Comparison of ENCODE assay signal across 3 cellular contexts in the genomic region with DNA sequence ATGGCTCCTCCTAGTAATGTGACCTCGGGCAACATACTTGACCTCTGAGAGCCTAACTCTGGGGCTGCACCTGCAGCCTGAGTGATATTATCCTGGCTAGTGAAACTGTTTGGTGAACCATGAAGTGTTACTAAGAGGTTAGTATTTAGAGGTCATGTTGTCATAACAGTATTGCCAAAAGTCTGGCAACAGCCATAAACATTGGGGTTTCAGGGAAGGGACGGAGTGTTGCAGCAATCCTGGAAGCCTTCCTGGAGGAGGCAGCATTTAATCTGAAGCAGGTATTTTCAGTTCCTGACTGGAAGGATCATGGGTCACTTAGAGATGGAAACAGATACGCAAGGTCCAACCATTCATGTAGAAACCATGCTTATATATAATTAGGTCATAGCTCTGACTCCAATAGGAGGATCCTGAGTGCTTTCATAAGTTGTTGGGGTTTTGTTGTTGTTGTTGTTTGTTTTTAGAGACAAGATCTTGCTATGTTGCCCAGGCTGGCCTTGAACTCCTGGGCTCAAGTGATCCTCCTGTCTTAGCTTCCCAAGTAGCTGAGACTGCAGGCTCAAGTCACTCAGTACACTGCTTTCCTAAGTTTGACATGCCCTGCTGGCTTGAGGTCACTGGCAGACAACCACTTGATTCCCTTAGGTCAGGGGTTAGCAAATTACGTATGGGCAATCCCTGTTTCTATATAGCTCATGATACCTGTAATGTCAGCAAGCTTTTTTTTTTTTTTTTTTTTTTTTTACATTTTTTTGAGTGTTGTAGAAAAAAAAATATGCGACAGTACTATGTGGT.
TF ChIP-seq lines count a peak whose summit lies in the region.

No MANE protein-coding gene starts in this region.

TF ChIP-seq in IMR-90, 13 proteins besides CTCF, POLR2A, EP300 and RAD21:
- TF ChIP-seq RCOR1 (IDR thresholded peaks at IDR 0.05; ENCODE audit: insufficient replicate concordance, low read length) = peak; percentile 12
- no peak for TF ChIP-seq CEBPB (IDR thresholded peaks at IDR 0.05; ENCODE audit: low read depth, low read length)

TF ChIP-seq in neural cell, 6 proteins besides CTCF, POLR2A, EP300 and RAD21:
- TF ChIP-seq TAF1 (IDR thresholded peaks at IDR 0.05; ENCODE audit: low read depth) = no peak
- no peak for TF ChIP-seq EZH2 (IDR thresholded peaks at IDR 0.05; ENCODE audit: borderline replicate concordance, insufficient read depth, low read length, poor library complexity, severe bottlenecking)
- TF ChIP-seq, protein P1, sequence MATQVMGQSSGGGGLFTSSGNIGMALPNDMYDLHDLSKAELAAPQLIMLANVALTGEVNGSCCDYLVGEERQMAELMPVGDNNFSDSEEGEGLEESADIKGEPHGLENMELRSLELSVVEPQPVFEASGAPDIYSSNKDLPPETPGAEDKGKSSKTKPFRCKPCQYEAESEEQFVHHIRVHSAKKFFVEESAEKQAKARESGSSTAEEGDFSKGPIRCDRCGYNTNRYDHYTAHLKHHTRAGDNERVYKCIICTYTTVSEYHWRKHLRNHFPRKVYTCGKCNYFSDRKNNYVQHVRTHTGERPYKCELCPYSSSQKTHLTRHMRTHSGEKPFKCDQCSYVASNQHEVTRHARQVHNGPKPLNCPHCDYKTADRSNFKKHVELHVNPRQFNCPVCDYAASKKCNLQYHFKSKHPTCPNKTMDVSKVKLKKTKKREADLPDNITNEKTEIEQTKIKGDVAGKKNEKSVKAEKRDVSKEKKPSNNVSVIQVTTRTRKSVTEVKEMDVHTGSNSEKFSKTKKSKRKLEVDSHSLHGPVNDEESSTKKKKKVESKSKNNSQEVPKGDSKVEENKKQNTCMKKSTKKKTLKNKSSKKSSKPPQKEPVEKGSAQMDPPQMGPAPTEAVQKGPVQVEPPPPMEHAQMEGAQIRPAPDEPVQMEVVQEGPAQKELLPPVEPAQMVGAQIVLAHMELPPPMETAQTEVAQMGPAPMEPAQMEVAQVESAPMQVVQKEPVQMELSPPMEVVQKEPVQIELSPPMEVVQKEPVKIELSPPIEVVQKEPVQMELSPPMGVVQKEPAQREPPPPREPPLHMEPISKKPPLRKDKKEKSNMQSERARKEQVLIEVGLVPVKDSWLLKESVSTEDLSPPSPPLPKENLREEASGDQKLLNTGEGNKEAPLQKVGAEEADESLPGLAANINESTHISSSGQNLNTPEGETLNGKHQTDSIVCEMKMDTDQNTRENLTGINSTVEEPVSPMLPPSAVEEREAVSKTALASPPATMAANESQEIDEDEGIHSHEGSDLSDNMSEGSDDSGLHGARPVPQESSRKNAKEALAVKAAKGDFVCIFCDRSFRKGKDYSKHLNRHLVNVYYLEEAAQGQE (IDR thresholded peaks at IDR 0.05; ENCODE audit: borderline replicate concordance) = no peak
- no peak for TF ChIP-seq SMC3 (conservative IDR thresholded peaks at IDR 0.05; ENCODE audit: poor library complexity)

TF ChIP-seq in GM23338, 12 proteins besides CTCF, POLR2A, EP300 and RAD21:
- no peak for TF ChIP-seq EZH2 (IDR thresholded peaks at IDR 0.05; ENCODE audit: low read depth, unreplicated experiment)
- no peak for TF ChIP-seq POLR2AphosphoS5 (IDR thresholded peaks at IDR 0.05; ENCODE audit: low read depth)
- no peak for TF ChIP-seq JUNB (IDR thresholded peaks at IDR 0.05; ENCODE audit: unreplicated experiment)
- TF ChIP-seq ZNF331 (CRISPR knock-in tag; IDR thresholded peaks at IDR 0.05; ENCODE audit: low read depth) = no peak
- TF ChIP-seq, protein P1 (IDR thresholded peaks at IDR 0.05; ENCODE audit: unreplicated experiment) = no peak
- no peak for TF ChIP-seq EZH2phosphoT487 (IDR thresholded peaks at IDR 0.05; ENCODE audit: unreplicated experiment)
- TF ChIP-seq, protein P2, sequence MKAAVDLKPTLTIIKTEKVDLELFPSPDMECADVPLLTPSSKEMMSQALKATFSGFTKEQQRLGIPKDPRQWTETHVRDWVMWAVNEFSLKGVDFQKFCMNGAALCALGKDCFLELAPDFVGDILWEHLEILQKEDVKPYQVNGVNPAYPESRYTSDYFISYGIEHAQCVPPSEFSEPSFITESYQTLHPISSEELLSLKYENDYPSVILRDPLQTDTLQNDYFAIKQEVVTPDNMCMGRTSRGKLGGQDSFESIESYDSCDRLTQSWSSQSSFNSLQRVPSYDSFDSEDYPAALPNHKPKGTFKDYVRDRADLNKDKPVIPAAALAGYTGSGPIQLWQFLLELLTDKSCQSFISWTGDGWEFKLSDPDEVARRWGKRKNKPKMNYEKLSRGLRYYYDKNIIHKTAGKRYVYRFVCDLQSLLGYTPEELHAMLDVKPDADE (IDR thresholded peaks at IDR 0.05) = no peak
- TF ChIP-seq CREB1 (CRISPR knock-in tag; IDR thresholded peaks at IDR 0.05; ENCODE audit: low read depth) = no peak
- TF ChIP-seq NANOG (IDR thresholded peaks at IDR 0.05; ENCODE audit: borderline replicate concordance) = no peak
- TF ChIP-seq, protein P3, sequence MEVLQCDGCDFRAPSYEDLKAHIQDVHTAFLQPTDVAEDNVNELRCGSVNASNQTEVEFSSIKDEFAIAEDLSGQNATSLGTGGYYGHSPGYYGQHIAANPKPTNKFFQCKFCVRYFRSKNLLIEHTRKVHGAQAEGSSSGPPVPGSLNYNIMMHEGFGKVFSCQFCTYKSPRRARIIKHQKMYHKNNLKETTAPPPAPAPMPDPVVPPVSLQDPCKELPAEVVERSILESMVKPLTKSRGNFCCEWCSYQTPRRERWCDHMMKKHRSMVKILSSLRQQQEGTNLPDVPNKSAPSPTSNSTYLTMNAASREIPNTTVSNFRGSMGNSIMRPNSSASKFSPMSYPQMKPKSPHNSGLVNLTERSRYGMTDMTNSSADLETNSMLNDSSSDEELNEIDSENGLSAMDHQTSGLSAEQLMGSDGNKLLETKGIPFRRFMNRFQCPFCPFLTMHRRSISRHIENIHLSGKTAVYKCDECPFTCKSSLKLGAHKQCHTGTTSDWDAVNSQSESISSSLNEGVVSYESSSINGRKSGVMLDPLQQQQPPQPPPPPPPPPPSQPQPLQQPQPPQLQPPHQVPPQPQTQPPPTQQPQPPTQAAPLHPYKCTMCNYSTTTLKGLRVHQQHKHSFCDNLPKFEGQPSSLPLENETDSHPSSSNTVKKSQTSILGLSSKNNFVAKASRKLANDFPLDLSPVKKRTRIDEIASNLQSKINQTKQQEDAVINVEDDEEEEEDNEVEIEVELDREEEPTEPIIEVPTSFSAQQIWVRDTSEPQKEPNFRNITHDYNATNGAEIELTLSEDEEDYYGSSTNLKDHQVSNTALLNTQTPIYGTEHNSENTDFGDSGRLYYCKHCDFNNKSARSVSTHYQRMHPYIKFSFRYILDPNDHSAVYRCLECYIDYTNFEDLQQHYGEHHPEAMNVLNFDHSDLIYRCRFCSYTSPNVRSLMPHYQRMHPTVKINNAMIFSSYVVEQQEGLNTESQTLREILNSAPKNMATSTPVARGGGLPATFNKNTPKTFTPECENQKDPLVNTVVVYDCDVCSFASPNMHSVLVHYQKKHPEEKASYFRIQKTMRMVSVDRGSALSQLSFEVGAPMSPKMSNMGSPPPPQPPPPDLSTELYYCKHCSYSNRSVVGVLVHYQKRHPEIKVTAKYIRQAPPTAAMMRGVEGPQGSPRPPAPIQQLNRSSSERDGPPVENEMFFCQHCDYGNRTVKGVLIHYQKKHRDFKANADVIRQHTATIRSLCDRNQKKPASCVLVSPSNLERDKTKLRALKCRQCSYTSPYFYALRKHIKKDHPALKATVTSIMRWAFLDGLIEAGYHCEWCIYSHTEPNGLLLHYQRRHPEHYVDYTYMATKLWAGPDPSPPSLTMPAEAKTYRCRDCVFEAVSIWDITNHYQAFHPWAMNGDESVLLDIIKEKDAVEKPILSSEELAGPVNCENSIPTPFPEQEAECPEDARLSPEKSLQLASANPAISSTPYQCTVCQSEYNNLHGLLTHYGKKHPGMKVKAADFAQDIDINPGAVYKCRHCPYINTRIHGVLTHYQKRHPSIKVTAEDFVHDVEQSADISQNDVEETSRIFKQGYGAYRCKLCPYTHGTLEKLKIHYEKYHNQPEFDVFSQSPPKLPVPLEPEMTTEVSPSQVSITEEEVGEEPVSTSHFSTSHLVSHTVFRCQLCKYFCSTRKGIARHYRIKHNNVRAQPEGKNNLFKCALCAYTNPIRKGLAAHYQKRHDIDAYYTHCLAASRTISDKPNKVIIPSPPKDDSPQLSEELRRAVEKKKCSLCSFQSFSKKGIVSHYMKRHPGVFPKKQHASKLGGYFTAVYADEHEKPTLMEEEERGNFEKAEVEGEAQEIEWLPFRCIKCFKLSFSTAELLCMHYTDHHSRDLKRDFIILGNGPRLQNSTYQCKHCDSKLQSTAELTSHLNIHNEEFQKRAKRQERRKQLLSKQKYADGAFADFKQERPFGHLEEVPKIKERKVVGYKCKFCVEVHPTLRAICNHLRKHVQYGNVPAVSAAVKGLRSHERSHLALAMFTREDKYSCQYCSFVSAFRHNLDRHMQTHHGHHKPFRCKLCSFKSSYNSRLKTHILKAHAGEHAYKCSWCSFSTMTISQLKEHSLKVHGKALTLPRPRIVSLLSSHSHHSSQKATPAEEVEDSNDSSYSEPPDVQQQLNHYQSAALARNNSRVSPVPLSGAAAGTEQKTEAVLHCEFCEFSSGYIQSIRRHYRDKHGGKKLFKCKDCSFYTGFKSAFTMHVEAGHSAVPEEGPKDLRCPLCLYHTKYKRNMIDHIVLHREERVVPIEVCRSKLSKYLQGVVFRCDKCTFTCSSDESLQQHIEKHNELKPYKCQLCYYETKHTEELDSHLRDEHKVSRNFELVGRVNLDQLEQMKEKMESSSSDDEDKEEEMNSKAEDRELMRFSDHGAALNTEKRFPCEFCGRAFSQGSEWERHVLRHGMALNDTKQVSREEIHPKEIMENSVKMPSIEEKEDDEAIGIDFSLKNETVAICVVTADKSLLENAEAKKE (CRISPR knock-in tag; IDR thresholded peaks at IDR 0.05) = no peak
- TF ChIP-seq STAT1 (IDR thresholded peaks at IDR 0.05; ENCODE audit: unreplicated experiment) = no peak
- no peak for TF ChIP-seq ZNF114 (CRISPR knock-in tag; IDR thresholded peaks at IDR 0.05)
